ENCODE assay signal across 9 cellular contexts in the genomic region with DNA sequence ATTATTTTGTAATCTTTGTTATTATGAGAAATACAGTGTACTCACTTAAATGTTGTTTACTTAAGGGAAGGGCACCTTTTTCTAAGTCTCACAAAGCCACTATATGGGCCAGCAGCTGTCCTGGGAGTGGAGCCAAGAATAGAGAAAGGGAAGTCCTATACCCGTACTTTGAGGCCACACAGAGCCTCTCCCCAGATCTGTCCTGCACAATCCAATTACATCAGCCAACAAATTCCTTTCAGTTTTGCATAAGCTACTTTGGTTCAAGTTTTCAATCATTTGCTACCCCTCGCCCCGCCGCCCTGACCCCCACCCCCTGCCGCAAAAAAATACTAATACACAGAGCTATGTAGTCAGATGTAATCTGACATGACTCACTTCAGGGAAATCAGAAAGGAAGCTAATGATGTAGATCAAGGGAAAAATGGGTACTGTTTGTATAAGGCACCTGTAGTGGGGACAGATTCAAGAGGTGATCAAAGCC.
A peak's percentile ranks its signal among the peaks of the same experiment; 100 is the strongest.
DNase-seq lines count a peak whose midpoint lies in the region; ATAC-seq, FAIRE-seq and TF ChIP-seq lines count a peak whose summit lies in the region.
"Had no signal": no experiment of that assay in that cellular context is flagged by ENCODE, and none has a peak within 500 bp of the region (broad histone marks: within the 10 kb centered on the region; RNA-seq: fewer than 3 reads in every experiment).

No MANE protein-coding gene starts in this region.

- H3K36me3 ChIP-seq in PC-9 (ENCODE audit: low read depth), result no peaks in the 10 kb centered on the region
- no peaks in the 10 kb centered on the region for H3K36me3 ChIP-seq in fibroblast of lung (ENCODE audit: control insufficient read depth, insufficient read depth, low read length)

- DNase-seq in HTR-8/SVneo (ENCODE audit: insufficient read length, low spot score) (peak; percentile 19), PC-9 (peak; percentile 76 to 95), fibroblast of lung (ENCODE audit: low read depth in 2 of 2) (peak; percentile 23 to 73), pons (ENCODE audit: low spot score) (peak; percentile 55), epidermal melanocyte (ENCODE audit: insufficient read length, low spot score) (no peak)
- no peak for DNase-seq in stimulated activated CD4-positive, alpha-beta T cell treated with anti-CD3 and anti-CD28 coated beads, Interleukin-1b, Interleukin-23, amount 100 ng/mL, for 48 hours
- DNase-seq: activated naive CD8-positive, alpha-beta T cell treated with anti-CD3 and anti-CD28 coated beads, Interleukin-2, amount 10 ng/mL, durations not matched to agents 7 days and 5 days had no signal

- no peaks in the 10 kb centered on the region for H4K20me1 ChIP-seq in PC-9 (ENCODE audit: insufficient read depth)
- H4K20me1 ChIP-seq in fibroblast of lung (ENCODE audit: control insufficient read depth, extremely low read depth, insufficient read depth, low read length), result no peaks in the 10 kb centered on the region

- ATAC-seq in HG03159 (IDR thresholded peaks at IDR 0.05; ENCODE audit: unreplicated experiment) (no peak), HG03108 (IDR thresholded peaks at IDR 0.05; ENCODE audit: unreplicated experiment) (no peak)

- no peak for FAIRE-seq in HTR-8/SVneo (lab: Jason Lieb, UNC)

- no peaks in the 10 kb centered on the region for H3K9me2 ChIP-seq in PC-9 (ENCODE audit: insufficient read depth)

- H3K27ac ChIP-seq in PC-9 (peak overlapping the region; percentile 96), fibroblast of lung (ENCODE audit: insufficient read depth, low read length) (no peak overlapping the region)

- H3K9me3 ChIP-seq in PC-9 (ENCODE audit: insufficient read depth, low read depth) (0 out of 2 replicates have a peak, but pooled peaks cover 8% of the 10 kb centered on the region), fibroblast of lung (ENCODE audit: control insufficient read depth, insufficient read depth, low read depth, low read length) (no peaks in the 10 kb centered on the region)

- intact Hi-C loops in PC-9 (cut with micrococcal nuclease; ENCODE audit: unreplicated experiment), result loop anchor here (1.0 to 10.0 kb wide), 9 partner anchors 20 to 1230 kb away; a partner anchor contains a TSS

- H3K4me2 ChIP-seq in PC-9, result peak overlapping the region; percentile 70
- H3K4me2 ChIP-seq in fibroblast of lung (ENCODE audit: extremely low read depth, insufficient read depth, low read length), result no peak overlapping the region

- H3K4me1 ChIP-seq in PC-9 (replicated peaks; ENCODE audit: insufficient read depth) (peaks cover 50% of the 10 kb centered on the region), fibroblast of lung (ENCODE audit: control insufficient read depth, extremely low read depth, insufficient read depth, low read length) (no peaks in the 10 kb centered on the region)

- no TSS peak for BruUV-seq in PC-9 (replicated peaks; lab: Mats Ljungman, UMichigan)

- peaks cover 28% of the 10 kb centered on the region for H3F3A ChIP-seq in PC-9 (ENCODE audit: insufficient read depth, low read depth)

- CTCF ChIA-PET in PC-9 (lab: Charles Lee), result interaction anchor here (0.5 to 0.7 kb wide), 3 partner anchors 9 to 85 kb away, joined by 3 to 7 read pairs (median 4); no protein-coding TSS in a partner anchor

- H3K4me3 ChIP-seq in PC-9 (peak overlapping the region; percentile 13; the same call in 1 of the 2 replicates), fibroblast of lung (replicated peaks in 1 of 4; ENCODE audit: control extremely low read depth in 1 of 4, insufficient read depth in 1 of 4, low read depth in 3 of 4, low read length in 4 of 4) (no peak overlapping the region)

- TF ChIP-seq CTCF in PC-9 (conservative IDR thresholded peaks at IDR 0.05), result no peak
- TF ChIP-seq CTCF in fibroblast of lung (conservative IDR thresholded peaks at IDR 0.05 in 1 of 2, IDR thresholded peaks at IDR 0.05 in 1 of 2; ENCODE audit: low read depth in 1 of 2, low read length in 2 of 2), result no peak

- H3K79me2 ChIP-seq in PC-9 (ENCODE audit: low read depth), result no peaks in the 10 kb centered on the region
- H3K79me2 ChIP-seq in fibroblast of lung (ENCODE audit: control insufficient read depth, insufficient read depth, low read length), result no peaks in the 10 kb centered on the region

- POLR2A ChIA-PET in PC-9 (lab: Charles Lee; ENCODE audit: unreplicated experiment), result interaction anchor here (0.7 kb wide), 3 partner anchors 20 to 1072 kb away, joined by 5 to 14 read pairs (median 11); no protein-coding TSS in a partner anchor

- H2AFZ ChIP-seq in PC-9 (no peak overlapping the region), fibroblast of lung (ENCODE audit: low read length) (no peak overlapping the region)

- no peaks in the 10 kb centered on the region for H3K27me3 ChIP-seq in PC-9 (ENCODE audit: insufficient read depth, low read depth)
- no peaks in the 10 kb centered on the region for H3K27me3 ChIP-seq in fibroblast of lung (ENCODE audit: control insufficient read depth, insufficient read depth, low read length)

- no peak overlapping the region for H3K9ac ChIP-seq in fibroblast of lung (ENCODE audit: insufficient read depth, low read length)

Comparison
In these comparisons a context has a peak if more than half of its experiments do, and no peak if none do; other contexts are left out.
1. DNase-seq: peak in HTR-8/SVneo (single experiment), PC-9 (2 of 2), fibroblast of lung (2 of 2) and pons (single experiment); none in stimulated activated CD4-positive, alpha-beta T cell treated with anti-CD3 and anti-CD28 coated beads, Interleukin-1b, Interleukin-23, amount 100 ng/mL, for 48 hours (single experiment) and epidermal melanocyte (single experiment).